ENCODE assay signal across 1 cellular context in the genomic region with DNA sequence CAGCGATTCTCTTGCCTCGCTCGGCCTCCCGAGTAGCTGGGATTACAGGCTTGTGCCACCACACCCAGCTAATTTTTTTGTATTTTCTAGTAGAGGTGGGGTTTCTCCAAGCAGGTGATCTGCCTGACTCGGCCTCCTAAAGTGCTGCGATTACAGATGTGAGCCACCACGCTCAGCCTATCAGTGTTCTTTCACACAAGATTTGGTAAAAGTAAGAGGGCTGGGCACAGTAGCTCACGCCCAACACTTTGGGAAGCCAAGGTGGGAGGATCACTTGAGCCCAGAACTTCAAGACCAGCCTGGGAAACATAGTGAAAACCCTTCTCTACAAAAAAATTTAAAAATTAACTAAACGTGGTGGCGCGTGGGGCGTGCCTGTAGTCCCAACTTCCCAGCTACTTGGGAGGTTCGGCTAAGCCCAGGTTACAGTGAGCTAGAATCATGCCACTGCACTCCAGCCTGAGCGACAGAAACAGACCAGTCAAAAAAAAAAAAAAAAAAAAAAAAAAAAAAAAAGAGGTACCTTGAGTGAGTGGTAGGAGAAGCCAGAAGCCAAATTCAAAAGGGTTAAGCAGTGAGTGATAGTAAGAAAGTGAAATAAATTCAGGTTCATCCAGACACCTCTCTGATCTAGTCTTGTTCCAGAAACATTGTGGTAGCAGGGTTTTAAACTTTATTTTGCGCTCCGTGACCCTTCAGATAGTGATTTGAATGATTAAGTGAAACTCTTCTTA.
TF ChIP-seq lines count a peak whose summit lies in the region.

No MANE protein-coding gene starts in this region.

TF ChIP-seq in GM12878, 131 proteins besides CTCF, POLR2A, EP300 and RAD21:
- no peak for TF ChIP-seq KAT2A (conservative IDR thresholded peaks at IDR 0.05; ENCODE audit: control insufficient read depth, low read depth, low read length)
- peak; percentile 58; the same call in 1 of the 2 replicates for TF ChIP-seq ZNF384 (IDR thresholded peaks at IDR 0.05; ENCODE audit: borderline replicate concordance, low read depth, low read length)
